In genomic region chr5:1113805-1114586, GRCh38 we compare ENCODE assay signal across 13 cellular contexts.
"Had no signal": no experiment of that assay in that cellular context is flagged by ENCODE, and none has a peak within 500 bp of the region (broad histone marks: within the 10 kb centered on the region; RNA-seq: fewer than 3 reads in every experiment).

No MANE protein-coding gene starts in this region.

- H3K27ac Mint-ChIP-seq: activated B cell treated with CpG ODN at 0.5 μM for 24 hours; activated CD4-positive, alpha-beta T cell treated with anti-CD3 and anti-CD28 coated beads, Interleukin-2, amount 10 ng/mL, durations not matched to agents 24 days and 14 days; activated naive CD8-positive, alpha-beta T cell treated with anti-CD3 and anti-CD28 coated beads, Interleukin-2, amount 50 U/mL, for 24 hours; T-helper 1 cell treated with Interleukin-12 subunit alpha and Interleukin-12 subunit beta and Interleukin-4 antibody, amounts not matched to agents 30 μg/mL and 1 μg/mL, for 36 hours had no signal

- DNase-seq: activated B cell treated with CpG ODN at 0.5 μM for 24 hours; activated CD4-positive, alpha-beta T cell treated with anti-CD3 and anti-CD28 coated beads, Interleukin-2, amount 10 ng/mL, durations not matched to agents 24 days and 14 days; activated gamma-delta T cell; activated naive CD8-positive, alpha-beta T cell treated with anti-CD3 and anti-CD28 coated beads, Interleukin-2, amount 50 U/mL, for 24 hours; activated T-cell treated with anti-CD3 and anti-CD28 coated beads, Interleukin-2, amount 50 U/mL, for 1 hour; foreskin keratinocyte; heart left ventricle; left lung; mucosa of descending colon; retina; tibial artery had no signal

- H3K4me3 Mint-ChIP-seq: activated naive CD8-positive, alpha-beta T cell treated with anti-CD3 and anti-CD28 coated beads, Interleukin-2, amount 50 U/mL, for 24 hours had no signal

- H3K27me3 ChIP-seq: heart left ventricle had no signal

- H3K9ac ChIP-seq: parathyroid adenoma had no signal

- H3K9me3 ChIP-seq: heart left ventricle, left lung, mucosa of descending colon, tibial artery had no signal

- ATAC-seq: activated naive CD8-positive, alpha-beta T cell treated with anti-CD3 and anti-CD28 coated beads, Interleukin-2, amount 50 U/mL, for 24 hours; foreskin keratinocyte; heart left ventricle; left lung had no signal

- H3K27me3 Mint-ChIP-seq: activated naive CD8-positive, alpha-beta T cell treated with anti-CD3 and anti-CD28 coated beads, Interleukin-2, amount 50 U/mL, for 24 hours had no signal

- H3K4me1 ChIP-seq: foreskin keratinocyte had no signal

- H2AFZ ChIP-seq: parathyroid adenoma had no signal

- H3K27ac ChIP-seq: foreskin keratinocyte, heart left ventricle, left lung, parathyroid adenoma, tibial artery had no signal

- H3K9me3 Mint-ChIP-seq: activated B cell treated with CpG ODN at 0.5 μM for 24 hours; activated CD4-positive, alpha-beta T cell treated with anti-CD3 and anti-CD28 coated beads, Interleukin-2, amount 10 ng/mL, durations not matched to agents 24 days and 14 days; activated naive CD8-positive, alpha-beta T cell treated with anti-CD3 and anti-CD28 coated beads, Interleukin-2, amount 50 U/mL, for 24 hours; T-helper 1 cell treated with Interleukin-12 subunit alpha and Interleukin-12 subunit beta and Interleukin-4 antibody, amounts not matched to agents 30 μg/mL and 1 μg/mL, for 36 hours had no signal

- H3K4me3 ChIP-seq: heart left ventricle, left lung, mucosa of descending colon, tibial artery had no signal

- H3K36me3 ChIP-seq: left lung, tibial artery had no signal
